In the genomic region with DNA sequence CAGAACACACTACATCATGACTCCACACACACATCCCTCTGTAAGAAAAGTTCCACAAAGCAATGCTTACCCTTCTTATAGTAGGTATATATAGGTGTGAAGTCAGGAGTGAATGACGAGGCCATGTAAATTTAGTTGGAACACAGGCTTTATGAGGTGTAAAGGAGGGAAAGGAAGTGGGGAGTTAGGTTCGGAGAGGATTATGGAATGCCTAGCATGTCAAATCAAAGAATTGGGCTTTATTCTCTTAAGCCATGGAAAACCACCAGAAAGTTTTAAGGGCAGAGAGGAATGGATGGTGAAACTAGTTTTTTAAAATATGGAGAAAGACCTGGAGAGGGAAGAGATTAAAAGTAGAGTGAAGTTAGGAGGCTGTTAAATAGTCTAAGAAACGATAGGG, we compare ENCODE assay signal across 1 cellular context.
TF ChIP-seq lines count a peak whose summit lies in the region.

No MANE protein-coding gene starts in this region.

TF ChIP-seq in endothelial cell of umbilical vein, 7 proteins besides CTCF, POLR2A, EP300 and RAD21:
- TF ChIP-seq, protein P1, sequence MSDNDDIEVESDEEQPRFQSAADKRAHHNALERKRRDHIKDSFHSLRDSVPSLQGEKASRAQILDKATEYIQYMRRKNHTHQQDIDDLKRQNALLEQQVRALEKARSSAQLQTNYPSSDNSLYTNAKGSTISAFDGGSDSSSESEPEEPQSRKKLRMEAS (IDR thresholded peaks at IDR 0.05; ENCODE audit: insufficient read depth, insufficient read length) = no peak
- no peak for TF ChIP-seq GATA2 (IDR thresholded peaks at IDR 0.05; ENCODE audit: insufficient read depth, insufficient read length, low read depth, low read length)
- no peak for TF ChIP-seq JUN (IDR thresholded peaks at IDR 0.05; ENCODE audit: borderline replicate concordance, insufficient read depth, insufficient read length, low read depth)
- TF ChIP-seq FOS (IDR thresholded peaks at IDR 0.05; ENCODE audit: borderline replicate concordance, insufficient read depth, low read length) = no peak
- TF ChIP-seq MYC (IDR thresholded peaks at IDR 0.05; ENCODE audit: low read depth, low read length) = no peak
- no peak for TF ChIP-seq EZH2 (IDR thresholded peaks at IDR 0.05; ENCODE audit: borderline replicate concordance, low read depth, low read length, severe bottlenecking)
- no peak for TF ChIP-seq POLR2AphosphoS5 (IDR thresholded peaks at IDR 0.05; ENCODE audit: insufficient read depth, low read depth, low read length)
